In genomic region chr3:33834117-33834495, GRCh38 we compare ENCODE assay signal across 15 cellular contexts. TPM values are rescaled to one million over a fixed set of nuclear protein-coding genes. Genes with fewer than 3 reads are reported as not detected.
DNase-seq lines count a peak whose midpoint lies in the region; ATAC-seq, FAIRE-seq and TF ChIP-seq lines count a peak whose summit lies in the region.
"Had no signal": no experiment of that assay in that cellular context is flagged by ENCODE, and none has a peak within 500 bp of the region (broad histone marks: within the 10 kb centered on the region; RNA-seq: fewer than 3 reads in every experiment).

No MANE protein-coding gene starts in this region.

- peak overlapping the region; percentile 20 to 78 (median 56) for H3K4me3 Mint-ChIP-seq in CD4-positive, CD25-positive, alpha-beta regulatory T cell
- H3K4me3 Mint-ChIP-seq in GM23338 (no peak overlapping the region), T-cell (peak overlapping the region in 2 of 3 donors; percentile 21 to 39)
- H3K4me3 Mint-ChIP-seq: activated naive CD8-positive, alpha-beta T cell had no signal

- H3F3A ChIP-seq in GM23338 (replicated peaks; ENCODE audit: low read depth) = no peaks in the 10 kb centered on the region

- peaks cover 4% of the 10 kb centered on the region; the same call in 1 of the 2 replicates for H3K79me2 ChIP-seq in GM23338 (replicated peaks; ENCODE audit: insufficient read depth)

- peak overlapping the region; percentile 62 to 91 (median 80) for H3K27ac Mint-ChIP-seq in CD4-positive, CD25-positive, alpha-beta regulatory T cell
- H3K27ac Mint-ChIP-seq in GM23338 (peak overlapping the region; percentile 10; the same call in 1 of the 2 replicates), T-cell (peak overlapping the region; percentile 68 to 75)

- intact Hi-C loops in pancreas (cut with DNase I) = no loop called here

- H3K9me3 ChIP-seq in CD4-positive, CD25-positive, alpha-beta regulatory T cell (ENCODE audit: control insufficient read depth in 2 of 2, low read length in 2 of 2) = no peaks in the 10 kb centered on the region
- H3K9me3 ChIP-seq in pancreas = no peaks in the 10 kb centered on the region
- H3K9me3 ChIP-seq: stomach had no signal

- peaks cover 43% of the 10 kb centered on the region for H3K36me3 Mint-ChIP-seq in CD4-positive, CD25-positive, alpha-beta regulatory T cell
- H3K36me3 Mint-ChIP-seq in GM23338 (ENCODE audit: low read depth) (peaks cover 26% of the 10 kb centered on the region), T-cell (peaks cover 64% of the 10 kb centered on the region)

- peaks cover 35 to 52% (median 44%) of the 10 kb centered on the region in 4 donors for H3K4me1 Mint-ChIP-seq in CD4-positive, CD25-positive, alpha-beta regulatory T cell
- peaks cover 19% of the 10 kb centered on the region for H3K4me1 Mint-ChIP-seq in GM23338
- H3K4me1 Mint-ChIP-seq in T-cell = peaks cover 29 to 30% (median 29%) of the 10 kb centered on the region in 3 donors

- no peaks in the 10 kb centered on the region for H3K9me3 Mint-ChIP-seq in CD4-positive, CD25-positive, alpha-beta regulatory T cell
- H3K9me3 Mint-ChIP-seq in GM23338 = no peaks in the 10 kb centered on the region
- H3K9me3 Mint-ChIP-seq in T-cell = peaks cover 0 to 3% (median 0%) of the 10 kb centered on the region in 3 donors

- peaks cover 30% of the 10 kb centered on the region for H3K36me3 ChIP-seq in CD4-positive, CD25-positive, alpha-beta regulatory T cell (ENCODE audit: control insufficient read depth, insufficient read depth, low read length)
- H3K36me3 ChIP-seq in GM23338 (ENCODE audit: insufficient read depth) (peaks cover 6% of the 10 kb centered on the region; the same call in 1 of the 2 replicates), pancreas (peaks cover 0 to 7% (median 0%) of the 10 kb centered on the region in 3 donors)

- CTCF ChIA-PET in T-cell (lab: Charles Lee) = no interaction called here

- H3K27me3 Mint-ChIP-seq in CD4-positive, CD25-positive, alpha-beta regulatory T cell = no peaks in the 10 kb centered on the region
- peaks cover 6% of the 10 kb centered on the region for H3K27me3 Mint-ChIP-seq in GM23338 (ENCODE audit: insufficient read depth, low read depth, poor library complexity)
- no peaks in the 10 kb centered on the region for H3K27me3 Mint-ChIP-seq in T-cell
- H3K27me3 Mint-ChIP-seq: activated naive CD8-positive, alpha-beta T cell had no signal

- 89 to 96% methylated on average over 4 of the region's 4 CpGs for WGBS in pancreas, 2 donors

- H3K4me1 ChIP-seq in CD4-positive, CD25-positive, alpha-beta regulatory T cell (ENCODE audit: control insufficient read depth, insufficient read depth, low read length, poor library complexity, severe bottlenecking) = peaks cover 22% of the 10 kb centered on the region
- H3K4me1 ChIP-seq in GM23338 (ENCODE audit: insufficient read depth) (peaks cover 16% of the 10 kb centered on the region), pancreas (no peaks in the 10 kb centered on the region)

- in situ Hi-C loops in ACHN (cut with HindIII; ENCODE audit: low pct_ligation_motif_present, low pct_unique_long_range_greater_than_20kb, low sequenced_read_pairs) = no loop called here

- POLR2A ChIA-PET in T-cell (lab: Charles Lee) = no interaction called here

- TF ChIP-seq CTCF in GM23338 (conservative IDR thresholded peaks at IDR 0.05; ENCODE audit: low read depth in 2 of 2) (no peak), pancreas (IDR thresholded peaks at IDR 0.05) (no peak)

- no peaks in the 10 kb centered on the region for H3K9me2 ChIP-seq in GM23338 (ENCODE audit: insufficient read depth)

- no peaks in the 10 kb centered on the region for H4K20me1 ChIP-seq in GM23338 (replicated peaks; ENCODE audit: insufficient read depth)

- ATAC-seq in CD4-positive, CD25-positive, alpha-beta regulatory T cell (ENCODE audit: low read depth in 2 of 2) = peak; percentile 42 to 57
- peak; percentile 42 for ATAC-seq in GM18502 (IDR thresholded peaks at IDR 0.05; ENCODE audit: poor library complexity, unreplicated experiment)
- ATAC-seq in GM23338 = peak; percentile 48
- ATAC-seq in T-cell (replicated peaks in 1 of 4) = no peak
- ATAC-seq in pancreas = no peak
- ATAC-seq: left lobe of liver had no signal

- peak in 2 of 3 donors; percentile 13 to 44 for DNase-seq in CD4-positive, CD25-positive, alpha-beta regulatory T cell
- DNase-seq in GM23338 (ENCODE audit: low spot score) = no peak
- DNase-seq in T-cell = no peak
- DNase-seq in pancreas = no peak
- no peak for DNase-seq in amniotic stem cell (lab: John Stamatoyannopoulos, UW)
- DNase-seq in ACHN = no peak
- no peak for DNase-seq in NCI-H524 treated with DMSO at 0.1 percent for 48 hours (lab: John Stamatoyannopoulos, UW)
- DNase-seq: GM23248, NCI-H1048, RPMI8226, stomach, T-helper 9 cell had no signal

- no peak for FAIRE-seq in pancreas (lab: Jason Lieb, UNC)

- no peaks in the 10 kb centered on the region for H3K27me3 ChIP-seq in CD4-positive, CD25-positive, alpha-beta regulatory T cell (ENCODE audit: control insufficient read depth, insufficient read depth, low read length)
- H3K27me3 ChIP-seq in GM23338 (ENCODE audit: insufficient read depth) (no peaks in the 10 kb centered on the region), pancreas (no peaks in the 10 kb centered on the region)
- H3K27me3 ChIP-seq: stomach had no signal

- no peak overlapping the region for H2AFZ ChIP-seq in GM23338
- H2AFZ ChIP-seq: GM23248 had no signal

- peak overlapping the region; percentile 55 for H3K27ac ChIP-seq in CD4-positive, CD25-positive, alpha-beta regulatory T cell (ENCODE audit: insufficient read depth, low read length, poor library complexity, severe bottlenecking)
- no peak overlapping the region; the same call in 1 of the 2 replicates for H3K27ac ChIP-seq in GM23338 (ENCODE audit: low read depth)
- H3K27ac ChIP-seq in pancreas = no peak overlapping the region
- H3K27ac ChIP-seq: GM23248, stomach had no signal

- peak overlapping the region; percentile 10; the same call in 1 of the 2 replicates for H3K4me2 ChIP-seq in GM23338

- H3K4me3 ChIP-seq in CD4-positive, CD25-positive, alpha-beta regulatory T cell (ENCODE audit: low read depth, low read length) = peak overlapping the region; percentile 70
- no peak overlapping the region for H3K4me3 ChIP-seq in GM23338
- no peak overlapping the region for H3K4me3 ChIP-seq in pancreas
- H3K4me3 ChIP-seq: GM23248, stomach had no signal

RNA-seq across cellular contexts. Expression of gene PDCD6IP, which starts 35.7 kb away (rescaled TPM):
- 178 TPM for total RNA-seq in CD4-positive, CD25-positive, alpha-beta regulatory T cell
- polyA plus RNA-seq in CD4-positive, CD25-positive, alpha-beta regulatory T cell = 10 to 100 TPM; 73.0 to 86.1 (median 78.8) TPM
- total RNA-seq in GM23338 (2014; rRNA removed; shearing (Covaris generic)) = 139 and 185 TPM in 2 replicates
- polyA plus RNA-seq in GM23338 (2016; fragmentation: Nextera tagmentation; extraction: Ambion mirVana) (34.0 and 45.1 TPM in 2 replicates), pancreas (10 to 100 TPM; 15.1 to 27.6 TPM)
- total RNA-seq in T-cell (100 to 1,000 TPM; 139 to 216 (median 189) TPM), pancreas (100 to 1,000 TPM in 1 of 6 donors, 10 to 100 TPM in 5; 68.0 to 130 (median 83.4) TPM)

Comparison
In these comparisons a context has a peak if more than half of its experiments do, and no peak if none do; other contexts are left out.
1. ATAC-seq: peak in CD4-positive, CD25-positive, alpha-beta regulatory T cell (2 of 2), GM18502 (single experiment) and GM23338 (single experiment); none in T-cell (0 of 4) and pancreas (0 of 4).
2. DNase-seq: peak in CD4-positive, CD25-positive, alpha-beta regulatory T cell (2 of 3); none in GM23338 (single experiment), T-cell (0 of 34), pancreas (0 of 6), amniotic stem cell (single experiment), ACHN (single experiment) and NCI-H524 treated with DMSO at 0.1 percent for 48 hours (single experiment).
3. H3K27ac Mint-ChIP-seq: peak in every context shown above with its lines; median percentile 80 in CD4-positive, CD25-positive, alpha-beta regulatory T cell; 72 in T-cell; 10 in GM23338.